8 cellular contexts compared by ENCODE assay signal in the genomic region with DNA sequence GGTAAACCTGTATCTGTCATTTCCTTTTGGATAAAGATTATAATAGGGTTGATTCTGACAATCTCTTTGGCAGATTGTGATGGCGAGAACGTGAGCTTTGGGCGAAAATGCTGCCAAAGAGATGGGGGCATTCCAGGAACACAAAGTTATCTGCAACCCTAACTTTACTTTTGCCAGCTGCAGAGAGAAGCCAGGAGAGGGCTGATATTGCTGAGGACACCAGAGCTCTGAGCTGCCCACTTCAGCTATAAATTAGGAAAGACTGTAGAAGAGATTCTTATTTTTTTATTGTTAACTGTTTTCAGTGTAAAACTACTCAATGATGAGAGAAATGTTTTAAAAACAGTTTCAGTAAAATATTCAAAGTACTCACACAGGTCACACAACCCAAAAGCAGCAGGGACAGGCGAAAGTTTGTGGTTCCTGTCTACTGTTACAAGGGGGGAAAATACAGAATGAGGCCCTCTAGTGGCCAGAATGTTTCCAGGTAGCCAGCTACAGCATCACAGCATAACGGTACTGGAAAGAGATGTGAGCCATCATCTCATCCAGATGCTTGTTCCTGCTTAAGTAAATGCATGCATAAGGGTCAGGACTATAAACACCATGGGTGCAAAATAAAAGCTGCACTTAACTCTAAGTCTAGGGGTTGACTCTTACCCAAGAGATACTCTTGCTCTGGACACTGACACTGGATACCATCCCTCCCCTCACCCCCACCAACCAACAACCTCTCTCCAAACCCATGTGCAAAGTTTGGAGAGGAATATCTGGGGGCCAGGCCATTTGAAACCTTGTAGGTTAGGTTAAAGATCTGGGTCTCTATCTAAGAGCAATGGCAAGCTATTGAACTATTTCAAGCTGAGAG.
DNase-seq lines count a peak whose midpoint lies in the region; ATAC-seq, FAIRE-seq and TF ChIP-seq lines count a peak whose summit lies in the region.

No MANE protein-coding gene starts in this region.

- no peaks in the 10 kb centered on the region for H4K20me1 ChIP-seq in keratinocyte (ENCODE audit: control insufficient read depth, extremely low read depth, insufficient read depth, low read length)

- H3K9ac ChIP-seq in keratinocyte (ENCODE audit: control insufficient read depth, extremely low read depth, insufficient read depth, low read length) = no peak overlapping the region

- no peaks in the 10 kb centered on the region for H3K27me3 ChIP-seq in keratinocyte (ENCODE audit: control insufficient read depth, extremely low read depth, insufficient read depth, low read length)

- H3K9me3 ChIP-seq in keratinocyte (ENCODE audit: control insufficient read depth, low read depth, low read length) = no peaks in the 10 kb centered on the region

- no peak overlapping the region for H3K27ac ChIP-seq in keratinocyte (ENCODE audit: control insufficient read depth, insufficient read depth, low read length)

- dilution Hi-C loops in keratinocyte (cut with MboI; ENCODE audit: extremely low pct_ligation_motif_present, low sequenced_read_pairs) = no loop called here

- H2AFZ ChIP-seq in keratinocyte (ENCODE audit: control insufficient read depth, low read length) = no peak overlapping the region

- H3K9me1 ChIP-seq in keratinocyte (ENCODE audit: control insufficient read depth, extremely low read depth, insufficient read depth, low read length) = no peaks in the 10 kb centered on the region

- peaks cover 4% of the 10 kb centered on the region for H3K9me3 Mint-ChIP-seq in activated CD4-positive, alpha-beta T cell treated with anti-CD3 and anti-CD28 coated beads, Interleukin-2, amount 10 ng/mL, durations not matched to agents 7 days and 5 days

- no peak overlapping the region for H3K27ac Mint-ChIP-seq in activated CD4-positive, alpha-beta T cell treated with anti-CD3 and anti-CD28 coated beads, Interleukin-2, amount 10 ng/mL, durations not matched to agents 7 days and 5 days

- H3K79me2 ChIP-seq in keratinocyte (ENCODE audit: control insufficient read depth, insufficient read depth, low read length) = no peaks in the 10 kb centered on the region

- peak; percentile 11 for DNase-seq in stimulated activated CD4-positive, alpha-beta T cell treated with anti-CD3 and anti-CD28 coated beads, Interleukin-15, amount 100 ng/mL, for 24 hours
- DNase-seq in stimulated activated CD4-positive, alpha-beta T cell treated with anti-CD3 and anti-CD28 coated beads, Interleukin-4, amount 100 ng/mL, for 1 hour = no peak
- peak; percentile 2 for DNase-seq in HTR-8/SVneo (ENCODE audit: insufficient read length, low spot score)
- peak; percentile 22 for DNase-seq in activated CD4-positive, alpha-beta T cell treated with anti-CD3 and anti-CD28 coated beads, Interleukin-2, amount 10 ng/mL, durations not matched to agents 7 days and 5 days
- no peak for DNase-seq in keratinocyte (ENCODE audit: low read depth, low spot score)
- DNase-seq in cortex of kidney (lab: John Stamatoyannopoulos, UW) = no peak
- DNase-seq in activated CD8-positive, alpha-beta memory T cell treated with anti-CD3 and anti-CD28 coated beads, Interleukin-2, amount 50 U/mL, for 48 hours = no peak

- H3K4me2 ChIP-seq in keratinocyte (ENCODE audit: control insufficient read depth, extremely low read depth, insufficient read depth, low read depth, low read length) = no peak overlapping the region

- FAIRE-seq in HTR-8/SVneo (lab: Jason Lieb, UNC) (no peak), keratinocyte (lab: Jason Lieb, UNC) (no peak)

- TF ChIP-seq CTCF in keratinocyte (optimal IDR thresholded peaks at IDR 0.05 in 1 of 3, IDR thresholded peaks at IDR 0.05 in 1 of 3, conservative IDR thresholded peaks at IDR 0.05 in 1 of 3; ENCODE audit: extremely low read depth in 1 of 3, insufficient read depth in 2 of 3, low read length in 3 of 3) = peak; percentile 59 to 70 (median 64)

- CTCF ChIA-PET in activated CD4-positive, alpha-beta T cell treated with anti-CD3 and anti-CD28 coated beads, Interleukin-2, amount 10 ng/mL, durations not matched to agents 7 days and 5 days (lab: Charles Lee) = no interaction called here

- POLR2A ChIA-PET in activated CD4-positive, alpha-beta T cell treated with anti-CD3 and anti-CD28 coated beads, Interleukin-2, amount 10 ng/mL, durations not matched to agents 7 days and 5 days (lab: Charles Lee) = no interaction called here

- H3K4me3 ChIP-seq in keratinocyte (ENCODE audit: control insufficient read depth in 2 of 3, extremely low read depth in 1 of 3, insufficient read depth in 2 of 3, low read depth in 1 of 3, low read length in 3 of 3) = no peak overlapping the region

- H3K36me3 ChIP-seq in keratinocyte (ENCODE audit: control insufficient read depth in 2 of 2, extremely low read depth in 1 of 2, insufficient read depth in 2 of 2, low read length in 2 of 2) = no peaks in the 10 kb centered on the region

- peak; percentile 93 for ATAC-seq in GM21576 (IDR thresholded peaks at IDR 0.05; ENCODE audit: unreplicated experiment)

- H3K4me1 Mint-ChIP-seq in activated CD4-positive, alpha-beta T cell treated with anti-CD3 and anti-CD28 coated beads, Interleukin-2, amount 10 ng/mL, durations not matched to agents 7 days and 5 days = no peaks in the 10 kb centered on the region

- H3K27me3 Mint-ChIP-seq in activated CD4-positive, alpha-beta T cell treated with anti-CD3 and anti-CD28 coated beads, Interleukin-2, amount 10 ng/mL, durations not matched to agents 7 days and 5 days = no peaks in the 10 kb centered on the region

- H3K36me3 Mint-ChIP-seq in activated CD4-positive, alpha-beta T cell treated with anti-CD3 and anti-CD28 coated beads, Interleukin-2, amount 10 ng/mL, durations not matched to agents 7 days and 5 days (ENCODE audit: low read depth) = no peaks in the 10 kb centered on the region

- H3K4me3 Mint-ChIP-seq in activated CD4-positive, alpha-beta T cell treated with anti-CD3 and anti-CD28 coated beads, Interleukin-2, amount 10 ng/mL, durations not matched to agents 7 days and 5 days = no peak overlapping the region

- H3K4me1 ChIP-seq in keratinocyte (ENCODE audit: control insufficient read depth, extremely low read depth, insufficient read depth, low read length) = no peaks in the 10 kb centered on the region

Comparison
In these comparisons a context has a peak if more than half of its experiments do, and no peak if none do; other contexts are left out.
1. DNase-seq: peak in stimulated activated CD4-positive, alpha-beta T cell treated with anti-CD3 and anti-CD28 coated beads, Interleukin-15, amount 100 ng/mL, for 24 hours (single experiment), HTR-8/SVneo (single experiment) and activated CD4-positive, alpha-beta T cell treated with anti-CD3 and anti-CD28 coated beads, Interleukin-2, amount 10 ng/mL, durations not matched to agents 7 days and 5 days (single experiment); none in stimulated activated CD4-positive, alpha-beta T cell treated with anti-CD3 and anti-CD28 coated beads, Interleukin-4, amount 100 ng/mL, for 1 hour (single experiment), keratinocyte (single experiment), cortex of kidney (single experiment) and activated CD8-positive, alpha-beta memory T cell treated with anti-CD3 and anti-CD28 coated beads, Interleukin-2, amount 50 U/mL, for 48 hours (single experiment).